30 cellular contexts compared by ENCODE assay signal in genomic region chr6:40958740-40959139, GRCh38.
DNase-seq lines count a peak whose midpoint lies in the region; ATAC-seq, FAIRE-seq and TF ChIP-seq lines count a peak whose summit lies in the region.
"Had no signal": no experiment of that assay in that cellular context is flagged by ENCODE, and none has a peak within 500 bp of the region (broad histone marks: within the 10 kb centered on the region; RNA-seq: fewer than 3 reads in every experiment).

No MANE protein-coding gene starts in this region.

- no peak for ATAC-seq in HG03025 (IDR thresholded peaks at IDR 0.05; ENCODE audit: low FRiP score, unreplicated experiment)
- ATAC-seq: activated T-cell treated with anti-CD3 and anti-CD28 coated beads, Interleukin-2, amount 50 U/mL, for 72 hours; esophagus mucosa; left ventricle myocardium superior; natural killer cell treated with Interleukin-12 subunit alpha and Interleukin-12 subunit beta and Interleukin-15 and Interleukin-18, amount 100 ng/mL, for 72 hours had no signal

- H3K36me3 ChIP-seq in astrocyte (ENCODE audit: insufficient read depth, low read length) (no peaks in the 10 kb centered on the region), keratinocyte (ENCODE audit: control insufficient read depth in 2 of 2, extremely low read depth in 1 of 2, insufficient read depth in 2 of 2, low read length in 2 of 2) (no peaks in the 10 kb centered on the region)
- H3K36me3 ChIP-seq: adrenal gland, Peyer's patch had no signal

- DNase-seq in AG04450 (ENCODE audit: low read depth, low spot score) = no peak
- no peak for DNase-seq in HFFc6
- no peak for DNase-seq in astrocyte (ENCODE audit: low read depth)
- DNase-seq in keratinocyte (ENCODE audit: low read depth, low spot score) = no peak
- DNase-seq in mesenteric fat pad (ENCODE audit: low spot score) = no peak
- no peak for DNase-seq in NCI-H1694 treated with DMSO at 0.1 percent for 48 hours (lab: John Stamatoyannopoulos, UW)
- no peak for DNase-seq in cerebellum (ENCODE audit: low spot score)
- DNase-seq: activated CD4-positive, CD25-positive, alpha-beta regulatory T cell; activated naive CD4-positive, alpha-beta T cell treated with anti-CD3 and anti-CD28 coated beads for 36 hours; activated T-cell treated with anti-CD3 and anti-CD28 coated beads, Interleukin-2, amount 50 U/mL, for 72 hours; adrenal gland; Calu3; DND-41; left ventricle myocardium superior; midbrain; NCI-H1092 treated with DMSO at 0.1 percent for 48 hours; NCI-H187 treated with DMSO at 0.1 percent for 48 hours; NCI-H526 treated with DMSO at 0.1 percent for 48 hours; Peyer's patch; small intestine; stimulated activated CD4-positive, alpha-beta T cell treated with anti-CD3 and anti-CD28 coated beads, Interleukin-1b, Interleukin-23, amount 100 ng/mL, for 48 hours; stimulated activated CD8-positive, alpha-beta memory T cell treated with anti-CD3 and anti-CD28 coated beads, Interleukin-4, amount 100 ng/mL, for 48 hours; trophoblast cell had no signal

- no peaks in the 10 kb centered on the region for H3K9me3 ChIP-seq in AG04450 (ENCODE audit: control insufficient read depth, insufficient read depth, low read length)
- H3K9me3 ChIP-seq in astrocyte (ENCODE audit: insufficient read depth, low read depth, low read length) = no peaks in the 10 kb centered on the region
- H3K9me3 ChIP-seq in keratinocyte (ENCODE audit: control insufficient read depth, low read depth, low read length) = no peaks in the 10 kb centered on the region
- H3K9me3 ChIP-seq: adrenal gland, Peyer's patch had no signal

- H3K79me2 ChIP-seq in astrocyte (ENCODE audit: insufficient read depth, low read length) (no peaks in the 10 kb centered on the region), keratinocyte (ENCODE audit: control insufficient read depth, insufficient read depth, low read length) (no peaks in the 10 kb centered on the region)

- no peak for FAIRE-seq in astrocyte (lab: Jason Lieb, UNC)
- no peak for FAIRE-seq in keratinocyte (lab: Jason Lieb, UNC)
- FAIRE-seq: bronchial epithelial cell, frontal cortex, small intestine had no signal

- H3K27ac Mint-ChIP-seq in HFFc6 (peak overlapping the region; percentile 63), astrocyte (ENCODE audit: unreplicated experiment) (peak overlapping the region; percentile 96)
- H3K27ac Mint-ChIP-seq: activated naive CD4-positive, alpha-beta T cell treated with anti-CD3 and anti-CD28 coated beads for 36 hours; activated T-cell treated with anti-CD3 and anti-CD28 coated beads, Interleukin-2, amount 50 U/mL, for 72 hours; natural killer cell treated with Interleukin-12 subunit alpha and Interleukin-12 subunit beta and Interleukin-15 and Interleukin-18, amount 100 ng/mL, for 72 hours had no signal

- no peak overlapping the region for H3K4me3 ChIP-seq in AG04450 (ENCODE audit: low read depth, low read length)
- H3K4me3 ChIP-seq in astrocyte (ENCODE audit: insufficient read depth, low read depth, low read length) = no peak overlapping the region
- no peak overlapping the region for H3K4me3 ChIP-seq in keratinocyte (ENCODE audit: control insufficient read depth in 2 of 3, extremely low read depth in 1 of 3, insufficient read depth in 2 of 3, low read depth in 1 of 3, low read length in 3 of 3)
- H3K4me3 ChIP-seq: adrenal gland, coronary artery, Peyer's patch had no signal

- no peaks in the 10 kb centered on the region for H3K9me3 Mint-ChIP-seq in HFFc6
- H3K9me3 Mint-ChIP-seq in astrocyte (ENCODE audit: unreplicated experiment) = no peaks in the 10 kb centered on the region
- H3K9me3 Mint-ChIP-seq: activated naive CD4-positive, alpha-beta T cell treated with anti-CD3 and anti-CD28 coated beads for 36 hours; activated T-cell treated with anti-CD3 and anti-CD28 coated beads, Interleukin-2, amount 50 U/mL, for 72 hours; natural killer cell treated with Interleukin-12 subunit alpha and Interleukin-12 subunit beta and Interleukin-15 and Interleukin-18, amount 100 ng/mL, for 72 hours had no signal

- H3K4me1 ChIP-seq in astrocyte (ENCODE audit: insufficient read depth, low read length) (peaks cover 37% of the 10 kb centered on the region), keratinocyte (ENCODE audit: control insufficient read depth, extremely low read depth, insufficient read depth, low read length) (peaks cover 43% of the 10 kb centered on the region)
- H3K4me1 ChIP-seq: adrenal gland, Peyer's patch had no signal

- H4K20me1 ChIP-seq in astrocyte (ENCODE audit: insufficient read depth, low read length) (no peaks in the 10 kb centered on the region), keratinocyte (ENCODE audit: control insufficient read depth, extremely low read depth, insufficient read depth, low read length) (no peaks in the 10 kb centered on the region)

- H3K36me3 Mint-ChIP-seq in HFFc6 (ENCODE audit: low read depth) (peaks cover 4% of the 10 kb centered on the region; the same call in 1 of the 2 replicates), astrocyte (ENCODE audit: low read depth, unreplicated experiment) (no peaks in the 10 kb centered on the region)
- H3K36me3 Mint-ChIP-seq: natural killer cell treated with Interleukin-12 subunit alpha and Interleukin-12 subunit beta and Interleukin-15 and Interleukin-18, amount 100 ng/mL, for 72 hours had no signal

- H2AFZ ChIP-seq in astrocyte (ENCODE audit: low read depth, low read length) = no peak overlapping the region
- H2AFZ ChIP-seq in keratinocyte (ENCODE audit: control insufficient read depth, low read length) = no peak overlapping the region

- H3K4me3 Mint-ChIP-seq in HFFc6 (peak overlapping the region; percentile 37), astrocyte (ENCODE audit: unreplicated experiment) (no peak overlapping the region)
- H3K4me3 Mint-ChIP-seq: activated naive CD4-positive, alpha-beta T cell treated with anti-CD3 and anti-CD28 coated beads for 36 hours; activated T-cell treated with anti-CD3 and anti-CD28 coated beads, Interleukin-2, amount 50 U/mL, for 72 hours; natural killer cell treated with Interleukin-12 subunit alpha and Interleukin-12 subunit beta and Interleukin-15 and Interleukin-18, amount 100 ng/mL, for 72 hours had no signal

- H3K27me3 ChIP-seq in AG04450 (ENCODE audit: control insufficient read depth, insufficient read depth, low read length) (no peaks in the 10 kb centered on the region), astrocyte (ENCODE audit: insufficient read depth, low read length) (no peaks in the 10 kb centered on the region), keratinocyte (ENCODE audit: control insufficient read depth, extremely low read depth, insufficient read depth, low read length) (no peaks in the 10 kb centered on the region)
- H3K27me3 ChIP-seq: adrenal gland, Peyer's patch had no signal

- dilution Hi-C loops in keratinocyte (cut with MboI; ENCODE audit: extremely low pct_ligation_motif_present, low sequenced_read_pairs) = no loop called here

- peaks cover 2% of the 10 kb centered on the region; the same call in 1 of the 2 replicates for H3K27me3 Mint-ChIP-seq in HFFc6 (ENCODE audit: insufficient read depth)
- H3K27me3 Mint-ChIP-seq in astrocyte (ENCODE audit: low read depth, unreplicated experiment) = no peaks in the 10 kb centered on the region

- POLR2A ChIA-PET in AG04450 (lab: Yijun Ruan, JAX) = interaction anchor here (1.3 kb wide), 1 partner anchor 22 kb away, joined by 4 read pairs; no protein-coding TSS in a partner anchor

- TF ChIP-seq CTCF in AG04450 (IDR thresholded peaks at IDR 0.05; ENCODE audit: low read depth, low read length) = no peak
- TF ChIP-seq CTCF in HFFc6 (IDR thresholded peaks at IDR 0.05) = no peak
- TF ChIP-seq CTCF in astrocyte (IDR thresholded peaks at IDR 0.05; ENCODE audit: insufficient read depth, low read depth, low read length) = no peak
- no peak for TF ChIP-seq CTCF in keratinocyte (optimal IDR thresholded peaks at IDR 0.05 in 1 of 3, IDR thresholded peaks at IDR 0.05 in 1 of 3, conservative IDR thresholded peaks at IDR 0.05 in 1 of 3; ENCODE audit: extremely low read depth in 1 of 3, insufficient read depth in 2 of 3, low read length in 3 of 3)

- peak overlapping the region; percentile 11 for H3K9ac ChIP-seq in astrocyte (ENCODE audit: low read length)
- peak overlapping the region; percentile 53 for H3K9ac ChIP-seq in keratinocyte (ENCODE audit: control insufficient read depth, extremely low read depth, insufficient read depth, low read length)

- peak overlapping the region; percentile 56 for H3K4me2 ChIP-seq in astrocyte (ENCODE audit: low read length)
- peak overlapping the region; percentile 52 for H3K4me2 ChIP-seq in keratinocyte (ENCODE audit: control insufficient read depth, extremely low read depth, insufficient read depth, low read depth, low read length)

- CTCF ChIA-PET in AG04450 (lab: Charles Lee) = interaction anchor here (1.1 kb wide), 1 partner anchor 70 kb away, joined by 4 read pairs; no protein-coding TSS in a partner anchor

- H3K4me1 Mint-ChIP-seq in HFFc6 (ENCODE audit: low read depth) = peaks cover 79% of the 10 kb centered on the region
- peaks cover 36% of the 10 kb centered on the region for H3K4me1 Mint-ChIP-seq in astrocyte (ENCODE audit: low read depth, unreplicated experiment)

- no peaks in the 10 kb centered on the region for H3K9me1 ChIP-seq in keratinocyte (ENCODE audit: control insufficient read depth, extremely low read depth, insufficient read depth, low read length)

- H3K27ac ChIP-seq in AG04450 (ENCODE audit: low read depth, low read length) (peak overlapping the region; percentile 52), astrocyte (ENCODE audit: low read depth, low read length) (peak overlapping the region; percentile 63), keratinocyte (ENCODE audit: control insufficient read depth, insufficient read depth, low read length) (peak overlapping the region; percentile 89)
- H3K27ac ChIP-seq: adrenal gland, C4-2B, coronary artery, Peyer's patch had no signal
